ENCODE assay signal across 9 cellular contexts in the genomic region with DNA sequence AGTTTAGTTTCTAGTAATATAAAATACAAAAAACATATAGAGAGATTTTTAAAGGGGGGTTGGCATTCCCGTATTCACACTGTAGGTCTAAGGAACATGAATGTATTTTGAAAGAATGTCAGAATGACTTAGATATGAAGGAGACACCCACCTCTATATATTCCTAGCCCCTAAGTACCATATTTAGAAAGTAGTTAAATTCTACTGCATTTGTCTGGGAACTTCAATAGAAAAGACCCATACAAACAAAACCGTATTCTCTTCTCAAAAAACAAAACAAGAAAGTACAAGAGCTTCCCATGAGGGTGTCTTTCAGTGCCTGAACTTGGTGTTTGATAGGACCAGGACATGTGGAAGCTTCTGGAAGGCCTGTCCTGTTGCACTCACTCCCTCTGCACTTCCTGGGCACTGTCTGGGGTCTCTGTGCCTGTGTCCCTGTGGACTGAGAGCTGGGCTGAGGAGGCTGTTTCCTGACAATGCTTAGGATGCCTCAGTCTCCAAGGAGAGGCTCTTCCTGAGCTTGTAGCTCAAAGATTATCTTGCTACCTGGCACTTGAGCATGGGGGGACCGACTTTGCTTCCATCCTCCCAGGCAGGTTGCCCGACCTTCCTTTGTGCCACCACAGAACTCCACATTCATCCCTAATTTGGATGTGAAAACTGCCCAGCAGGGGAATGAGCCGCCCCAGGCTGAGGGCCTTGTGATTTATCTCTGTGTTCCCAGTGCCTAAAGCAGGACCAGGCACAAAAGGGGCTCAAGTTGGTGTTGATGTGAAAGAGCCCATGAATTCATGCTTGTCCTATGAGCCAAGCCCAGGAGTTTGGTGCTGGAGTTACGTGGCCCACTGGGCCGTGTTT. TPM values are rescaled to one million over a fixed set of nuclear protein-coding genes. Genes with fewer than 3 reads are reported as not detected.
DNase-seq lines count a peak whose midpoint lies in the region; ATAC-seq and TF ChIP-seq lines count a peak whose summit lies in the region.
"Had no signal": no experiment of that assay in that cellular context is flagged by ENCODE, and none has a peak within 500 bp of the region (broad histone marks: within the 10 kb centered on the region; RNA-seq: fewer than 3 reads in every experiment).

No MANE protein-coding gene starts in this region.

- no peaks in the 10 kb centered on the region for H3K36me3 ChIP-seq in ascending aorta
- H3K36me3 ChIP-seq in liver (ENCODE audit: control insufficient read depth in 4 of 4, insufficient read depth in 3 of 4, low read depth in 1 of 4, low read length in 3 of 4): no peaks in the 10 kb centered on the region
- H3K36me3 ChIP-seq in thymus (ENCODE audit: control insufficient read depth, insufficient read depth): no peaks in the 10 kb centered on the region

- POLR2A ChIA-PET in activated CD4-positive, alpha-beta T cell treated with anti-CD3 and anti-CD28 coated beads, Interleukin-2, amount 10 ng/mL, durations not matched to agents 7 days and 5 days (lab: Charles Lee): no interaction called here

- H3K9me3 ChIP-seq in ascending aorta (no peaks in the 10 kb centered on the region), liver (ENCODE audit: control insufficient read depth in 4 of 4, low read length in 3 of 4) (no peaks in the 10 kb centered on the region), thymus (ENCODE audit: control insufficient read depth) (no peaks in the 10 kb centered on the region)

- no peak for TF ChIP-seq RAD21 in liver (IDR thresholded peaks at IDR 0.05)

- peaks cover 5% of the 10 kb centered on the region for H3K9me3 Mint-ChIP-seq in activated CD4-positive, alpha-beta T cell treated with anti-CD3 and anti-CD28 coated beads, Interleukin-2, amount 10 ng/mL, durations not matched to agents 7 days and 5 days

- WGBS in liver: 85% methylated on average over 7 of the region's 7 CpGs
- WGBS in thymus: 92% methylated on average over 7 of the region's 7 CpGs

- H3K4me3 Mint-ChIP-seq in activated CD4-positive, alpha-beta T cell treated with anti-CD3 and anti-CD28 coated beads, Interleukin-2, amount 10 ng/mL, durations not matched to agents 7 days and 5 days: peak overlapping the region; percentile 63

- ATAC-seq in GM21447 (IDR thresholded peaks at IDR 0.05; ENCODE audit: unreplicated experiment): no peak
- no peak for ATAC-seq in HG02884 (IDR thresholded peaks at IDR 0.05; ENCODE audit: unreplicated experiment)

- H3K4me3 ChIP-seq in ascending aorta (peak overlapping the region; percentile 53 to 57), liver (ENCODE audit: low read depth in 1 of 3, low read length in 3 of 3) (peak overlapping the region in 1 of 3 donors; percentile 25), thymus (ENCODE audit: low read length) (peak overlapping the region; percentile 11)

- peaks cover 50% of the 10 kb centered on the region for H3K4me1 Mint-ChIP-seq in activated CD4-positive, alpha-beta T cell treated with anti-CD3 and anti-CD28 coated beads, Interleukin-2, amount 10 ng/mL, durations not matched to agents 7 days and 5 days

- CTCF ChIA-PET in activated CD4-positive, alpha-beta T cell treated with anti-CD3 and anti-CD28 coated beads, Interleukin-2, amount 10 ng/mL, durations not matched to agents 7 days and 5 days (lab: Charles Lee): interaction anchor here (0.6 to 1.5 kb wide), 10 partner anchors 10 to 258 kb away, joined by 3 to 5 read pairs (median 4); no protein-coding TSS in a partner anchor

- peak overlapping the region; percentile 91 for H3K27ac Mint-ChIP-seq in activated CD4-positive, alpha-beta T cell treated with anti-CD3 and anti-CD28 coated beads, Interleukin-2, amount 10 ng/mL, durations not matched to agents 7 days and 5 days

- H3K27ac ChIP-seq in ascending aorta (peak overlapping the region; percentile 69), liver (ENCODE audit: low read depth in 1 of 2, low read length in 2 of 2) (peak overlapping the region; percentile 46 to 57), thymus (ENCODE audit: low read depth) (peak overlapping the region; percentile 80)

- H3K4me1 ChIP-seq in ascending aorta (peaks cover 0 to 16% of the 10 kb centered on the region in 2 donors), liver (ENCODE audit: control insufficient read depth in 4 of 4, insufficient read depth in 4 of 4, low read length in 3 of 4) (peaks cover 0 to 6% (median 0%) of the 10 kb centered on the region in 4 donors), thymus (ENCODE audit: control insufficient read depth, insufficient read depth, low read length) (peaks cover 6% of the 10 kb centered on the region)

- TF ChIP-seq CTCF in ascending aorta (IDR thresholded peaks at IDR 0.05) (no peak), liver (IDR thresholded peaks at IDR 0.05; ENCODE audit: low read depth, low read length, missing input control) (no peak)

- DNase-seq in activated CD4-positive, alpha-beta T cell treated with anti-CD3 and anti-CD28 coated beads, Interleukin-2, amount 10 ng/mL, durations not matched to agents 7 days and 5 days: no peak
- DNase-seq in activated CD4-positive, alpha-beta T cell treated with anti-CD3 and anti-CD28 coated beads, Interleukin-2, amount 50 U/mL, for 1 hour: no peak
- DNase-seq in ascending aorta (ENCODE audit: low spot score in 2 of 2) (no peak), HCEC 1CT (no peak)
- DNase-seq: NCI-H82 had no signal

- no peaks in the 10 kb centered on the region for H3K36me3 Mint-ChIP-seq in activated CD4-positive, alpha-beta T cell treated with anti-CD3 and anti-CD28 coated beads, Interleukin-2, amount 10 ng/mL, durations not matched to agents 7 days and 5 days (ENCODE audit: low read depth)

- H3K27me3 Mint-ChIP-seq in activated CD4-positive, alpha-beta T cell treated with anti-CD3 and anti-CD28 coated beads, Interleukin-2, amount 10 ng/mL, durations not matched to agents 7 days and 5 days: no peaks in the 10 kb centered on the region

- H3K27me3 ChIP-seq in ascending aorta (no peaks in the 10 kb centered on the region), liver (ENCODE audit: control insufficient read depth in 4 of 4, insufficient read depth in 4 of 4, low read length in 3 of 4) (no peaks in the 10 kb centered on the region), thymus (ENCODE audit: control insufficient read depth, insufficient read depth) (no peaks in the 10 kb centered on the region)

- intact Hi-C loops in ascending aorta (cut with DNase I): loop anchor here (2.0 kb wide), 1 partner anchor 19 kb away; no protein-coding TSS in a partner anchor

- peak overlapping the region; percentile 33 to 67 for H3K9ac ChIP-seq in liver (ENCODE audit: low read depth in 1 of 2, low read length in 2 of 2)

TF ChIP-seq in liver, 16 proteins besides CTCF, POLR2A, EP300 and RAD21 (continues in another document):
- TF ChIP-seq JUND (IDR thresholded peaks at IDR 0.05) (no peak), EGR1 (IDR thresholded peaks at IDR 0.05; ENCODE audit: low read depth in 2 of 2) (no peak), HNF4G (IDR thresholded peaks at IDR 0.05) (no peak), SP1 (IDR thresholded peaks at IDR 0.05) (no peak), GABPA (IDR thresholded peaks at IDR 0.05 in 1 of 2, conservative IDR thresholded peaks at IDR 0.05 in 1 of 2) (no peak), TAF1 (conservative IDR thresholded peaks at IDR 0.05) (no peak), RXRA (IDR thresholded peaks at IDR 0.05) (no peak), NR2F2 (IDR thresholded peaks at IDR 0.05) (no peak), HNF4A (conservative IDR thresholded peaks at IDR 0.05) (no peak), FOXA2 (IDR thresholded peaks at IDR 0.05) (no peak)
- TF ChIP-seq, protein P1, sequence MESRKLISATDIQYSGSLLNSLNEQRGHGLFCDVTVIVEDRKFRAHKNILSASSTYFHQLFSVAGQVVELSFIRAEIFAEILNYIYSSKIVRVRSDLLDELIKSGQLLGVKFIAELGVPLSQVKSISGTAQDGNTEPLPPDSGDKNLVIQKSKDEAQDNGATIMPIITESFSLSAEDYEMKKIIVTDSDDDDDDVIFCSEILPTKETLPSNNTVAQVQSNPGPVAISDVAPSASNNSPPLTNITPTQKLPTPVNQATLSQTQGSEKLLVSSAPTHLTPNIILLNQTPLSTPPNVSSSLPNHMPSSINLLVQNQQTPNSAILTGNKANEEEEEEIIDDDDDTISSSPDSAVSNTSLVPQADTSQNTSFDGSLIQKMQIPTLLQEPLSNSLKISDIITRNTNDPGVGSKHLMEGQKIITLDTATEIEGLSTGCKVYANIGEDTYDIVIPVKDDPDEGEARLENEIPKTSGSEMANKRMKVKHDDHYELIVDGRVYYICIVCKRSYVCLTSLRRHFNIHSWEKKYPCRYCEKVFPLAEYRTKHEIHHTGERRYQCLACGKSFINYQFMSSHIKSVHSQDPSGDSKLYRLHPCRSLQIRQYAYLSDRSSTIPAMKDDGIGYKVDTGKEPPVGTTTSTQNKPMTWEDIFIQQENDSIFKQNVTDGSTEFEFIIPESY (IDR thresholded peaks at IDR 0.05): no peak
- TF ChIP-seq, protein P2, sequence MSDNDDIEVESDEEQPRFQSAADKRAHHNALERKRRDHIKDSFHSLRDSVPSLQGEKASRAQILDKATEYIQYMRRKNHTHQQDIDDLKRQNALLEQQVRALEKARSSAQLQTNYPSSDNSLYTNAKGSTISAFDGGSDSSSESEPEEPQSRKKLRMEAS (IDR thresholded peaks at IDR 0.05): no peak
- TF ChIP-seq, protein P3, sequence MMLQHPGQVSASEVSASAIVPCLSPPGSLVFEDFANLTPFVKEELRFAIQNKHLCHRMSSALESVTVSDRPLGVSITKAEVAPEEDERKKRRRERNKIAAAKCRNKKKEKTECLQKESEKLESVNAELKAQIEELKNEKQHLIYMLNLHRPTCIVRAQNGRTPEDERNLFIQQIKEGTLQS (IDR thresholded peaks at IDR 0.05): no peak

RNA-seq across cellular contexts. Expression of a gene that starts 44.4 kb away (rescaled TPM):
- 100 to 1,000 TPM; 155 to 167 TPM for total RNA-seq in activated CD4-positive, alpha-beta T cell treated with anti-CD3 and anti-CD28 coated beads, Interleukin-2, amount 10 ng/mL, durations not matched to agents 7 days and 5 days
- total RNA-seq in ascending aorta: 144 TPM
- total RNA-seq in liver: 10 to 100 TPM; 17.7 to 26.6 TPM
- 100 to 1,000 TPM in 1 of 2 donors, 10 to 100 TPM in 1; 11.0 to 124 TPM for polyA plus RNA-seq in liver
- polyA plus RNA-seq in thymus: 65.8 TPM
